8 cellular contexts compared by ENCODE assay signal in the genomic region with DNA sequence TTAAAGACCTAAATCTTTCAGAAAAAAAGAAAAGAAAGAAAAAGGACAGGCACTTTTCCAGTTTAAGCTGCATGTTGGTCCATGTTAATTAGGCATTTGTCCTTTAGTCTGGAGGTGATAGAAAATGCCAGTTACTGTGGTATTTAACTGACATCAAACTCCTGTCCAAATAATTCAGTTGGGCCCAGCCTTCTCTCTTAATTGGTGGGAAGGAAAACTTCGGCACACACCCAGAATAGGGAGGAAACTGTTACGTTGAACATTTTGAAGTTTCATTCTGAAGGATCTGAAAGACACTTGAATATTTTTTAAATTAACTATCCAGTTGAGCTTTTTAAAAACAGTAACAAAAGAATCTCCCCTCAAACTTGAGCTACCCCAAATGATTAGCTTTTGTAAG. TPM values are rescaled to one million over a fixed set of nuclear protein-coding genes. Genes with fewer than 3 reads are reported as not detected.
A peak's percentile ranks its signal among the peaks of the same experiment; 100 is the strongest.
DNase-seq lines count a peak whose midpoint lies in the region; ATAC-seq and TF ChIP-seq lines count a peak whose summit lies in the region.

No MANE protein-coding gene starts in this region.

- H3K4me1 Mint-ChIP-seq in activated naive CD8-positive, alpha-beta T cell (ENCODE audit: low read depth) = peaks cover 77% of the 10 kb centered on the region

- H3K27me3 ChIP-seq in heart right ventricle = no peaks in the 10 kb centered on the region
- H3K27me3 ChIP-seq in lower lobe of right lung (ENCODE audit: low read depth) = no peaks in the 10 kb centered on the region
- H3K27me3 ChIP-seq in upper lobe of left lung = no peaks in the 10 kb centered on the region

- H3K4me3 ChIP-seq in heart right ventricle = peak overlapping the region in 4 of 10 donors; percentile 6 to 21 (median 14)
- H3K4me3 ChIP-seq in lower lobe of right lung = no peak overlapping the region
- H3K4me3 ChIP-seq in upper lobe of left lung = no peak overlapping the region

- peaks cover 13 to 80% (median 59%) of the 10 kb centered on the region in 9 donors for H3K4me1 ChIP-seq in heart right ventricle
- H3K4me1 ChIP-seq in lower lobe of right lung = peaks cover 79% of the 10 kb centered on the region
- peaks cover 29 to 72% (median 55%) of the 10 kb centered on the region in 4 donors for H3K4me1 ChIP-seq in upper lobe of left lung

- H3K9me3 ChIP-seq in heart right ventricle (no peaks in the 10 kb centered on the region), lower lobe of right lung (no peaks in the 10 kb centered on the region), upper lobe of left lung (no peaks in the 10 kb centered on the region)

- no peaks in the 10 kb centered on the region for H3K27me3 Mint-ChIP-seq in activated naive CD8-positive, alpha-beta T cell

- DNase-seq in heart right ventricle (no peak), left cardiac atrium (no peak), lower lobe of right lung (no peak), upper lobe of left lung (no peak), NCI-H1105 (lab: John Stamatoyannopoulos, UW) (no peak), NCI-H1105 treated with DMSO at 0.1 percent for 48 hours (lab: John Stamatoyannopoulos, UW) (no peak)
- DNase-seq in activated CD4-positive, alpha-beta T cell treated with anti-CD3 and anti-CD28 coated beads for 48 hours = no peak

- WGBS in heart right ventricle, 2 donors = 35 to 36% methylated on average over 2 of the region's 2 CpGs
- WGBS in upper lobe of left lung, 2 donors = 11 to 19% methylated on average over 2 of the region's 2 CpGs

- H3K36me3 ChIP-seq in heart right ventricle (peaks cover 0 to 5% (median 0%) of the 10 kb centered on the region in 9 donors), lower lobe of right lung (no peaks in the 10 kb centered on the region), upper lobe of left lung (no peaks in the 10 kb centered on the region)

- peak overlapping the region; percentile 88 for H3K4me3 Mint-ChIP-seq in activated naive CD8-positive, alpha-beta T cell

- no peak for TF ChIP-seq EP300 in upper lobe of left lung (IDR thresholded peaks at IDR 0.05)

- TF ChIP-seq POLR2A in upper lobe of left lung (IDR thresholded peaks at IDR 0.05) = no peak

- ATAC-seq in heart right ventricle = no peak
- ATAC-seq in left cardiac atrium = no peak
- ATAC-seq in lower lobe of right lung = no peak
- ATAC-seq in upper lobe of left lung (ENCODE audit: low FRiP score in 2 of 2) = no peak

- H3K9me3 Mint-ChIP-seq in activated naive CD8-positive, alpha-beta T cell (ENCODE audit: low read depth) = no peaks in the 10 kb centered on the region

- H3K27ac Mint-ChIP-seq in activated naive CD8-positive, alpha-beta T cell = peak overlapping the region; percentile 98

- intact Hi-C loops in heart right ventricle (cut with DNase I) (no loop called here), left cardiac atrium (cut with DNase I) (loop anchor here in 1 of 2 donors (2.0 kb wide), 1 partner anchor 29 kb away; no protein-coding TSS in a partner anchor), lower lobe of right lung (cut with DNase I) (no loop called here)

- H3K27ac ChIP-seq in heart right ventricle (peak overlapping the region; percentile 16 to 99 (median 66)), lower lobe of right lung (peak overlapping the region; percentile 67), upper lobe of left lung (peak overlapping the region; percentile 71 to 92 (median 80))

- H3K36me3 Mint-ChIP-seq in activated naive CD8-positive, alpha-beta T cell = no peaks in the 10 kb centered on the region

- TF ChIP-seq CTCF in heart right ventricle (IDR thresholded peaks at IDR 0.05) = no peak
- no peak for TF ChIP-seq CTCF in lower lobe of right lung (IDR thresholded peaks at IDR 0.05)
- no peak for TF ChIP-seq CTCF in upper lobe of left lung (IDR thresholded peaks at IDR 0.05)

RNA-seq across cellular contexts. Expression of a gene that starts 30.4 kb away (rescaled TPM):
- total RNA-seq in heart right ventricle (10 to 100 TPM; 32.2 to 47.1 (median 36.8) TPM), left cardiac atrium (10 to 100 TPM; 34.2 to 37.6 TPM), lower lobe of right lung (62.8 TPM), upper lobe of left lung (100 to 1,000 TPM in 2 of 6 donors, 10 to 100 TPM in 4; 44.2 to 112 (median 60.5) TPM)
- polyA plus RNA-seq in heart right ventricle = 10 to 100 TPM in 1 of 2 donors, 1 to 10 TPM in 1; 3.0 to 11.4 TPM
